14 cellular contexts compared by ENCODE assay signal in genomic region chr9:126790561-126790960, GRCh38.
"Had no signal": no experiment of that assay in that cellular context is flagged by ENCODE, and none has a peak within 500 bp of the region (broad histone marks: within the 10 kb centered on the region; RNA-seq: fewer than 3 reads in every experiment).

No MANE protein-coding gene starts in this region.

- DNase-seq: activated CD4-positive, alpha-beta T cell treated with anti-CD3 and anti-CD28 coated beads for 1 hour; activated gamma-delta T cell treated with Interleukin-2 at 50 U/mL for 16 hours; activated T-cell treated with anti-CD3 and anti-CD28 coated beads for 4 hours; dermis blood vessel endothelial cell; effector memory CD4-positive, alpha-beta T cell; esophagus squamous epithelium; left colon; naive thymus-derived CD8-positive, alpha-beta T cell; stimulated activated naive B cell treated with anti-CD40 and anti-IgM and Interleukin-4, amounts not matched to agents 10 μg/mL and 1 μg/mL and 100 μg/mL, for 72 hours; T-helper 2 cell; WERI-Rb-1 had no signal

- H3K4me1 Mint-ChIP-seq: naive thymus-derived CD8-positive, alpha-beta T cell; stimulated activated naive B cell treated with anti-CD40 and anti-IgM and Interleukin-4, amounts not matched to agents 10 μg/mL and 1 μg/mL and 100 μg/mL, for 72 hours had no signal

- H3K27ac Mint-ChIP-seq: activated naive CD8-positive, alpha-beta T cell; activated T-helper 1 cell treated with anti-CD3 and anti-CD28 coated beads, Interleukin-12 subunit alpha, Interleukin-12 subunit beta, Interleukin-2, Interleukin-4 antibody, amounts not matched to agents 30 ng/mL and 10 ng/mL and 1 ng/mL, durations not matched to agents 14 hours and 24 hours and 36 hours; naive thymus-derived CD8-positive, alpha-beta T cell; stimulated activated naive B cell treated with anti-CD40 and anti-IgM and Interleukin-4, amounts not matched to agents 10 μg/mL and 1 μg/mL and 100 μg/mL, for 72 hours had no signal

- H3K4me3 Mint-ChIP-seq: activated naive CD8-positive, alpha-beta T cell; activated T-helper 1 cell treated with anti-CD3 and anti-CD28 coated beads, Interleukin-12 subunit alpha, Interleukin-12 subunit beta, Interleukin-2, Interleukin-4 antibody, amounts not matched to agents 30 ng/mL and 10 ng/mL and 1 ng/mL, durations not matched to agents 14 hours and 24 hours and 36 hours; naive thymus-derived CD8-positive, alpha-beta T cell; stimulated activated naive B cell treated with anti-CD40 and anti-IgM and Interleukin-4, amounts not matched to agents 10 μg/mL and 1 μg/mL and 100 μg/mL, for 72 hours had no signal

- H3K4me3 ChIP-seq: esophagus squamous epithelium had no signal

- ATAC-seq: left colon; naive thymus-derived CD8-positive, alpha-beta T cell; stimulated activated naive B cell treated with anti-CD40 and anti-IgM and Interleukin-4, amounts not matched to agents 10 μg/mL and 1 μg/mL and 100 μg/mL, for 72 hours had no signal

- H3K9me3 Mint-ChIP-seq: activated T-helper 1 cell treated with anti-CD3 and anti-CD28 coated beads, Interleukin-12 subunit alpha, Interleukin-12 subunit beta, Interleukin-2, Interleukin-4 antibody, amounts not matched to agents 30 ng/mL and 10 ng/mL and 1 ng/mL, durations not matched to agents 14 hours and 24 hours and 36 hours; stimulated activated naive B cell treated with anti-CD40 and anti-IgM and Interleukin-4, amounts not matched to agents 10 μg/mL and 1 μg/mL and 100 μg/mL, for 72 hours had no signal

- H3K27ac ChIP-seq: parathyroid adenoma, WERI-Rb-1 had no signal

- H3K36me3 Mint-ChIP-seq: activated naive CD8-positive, alpha-beta T cell; naive thymus-derived CD8-positive, alpha-beta T cell; stimulated activated naive B cell treated with anti-CD40 and anti-IgM and Interleukin-4, amounts not matched to agents 10 μg/mL and 1 μg/mL and 100 μg/mL, for 72 hours had no signal

- H3K36me3 ChIP-seq: esophagus squamous epithelium, WERI-Rb-1 had no signal
